ENCODE assay signal across 14 cellular contexts in genomic region chr12:87054225-87054624, GRCh38.
DNase-seq lines count a peak whose midpoint lies in the region; ATAC-seq and TF ChIP-seq lines count a peak whose summit lies in the region.
"Had no signal": no experiment of that assay in that cellular context is flagged by ENCODE, and none has a peak within 500 bp of the region (broad histone marks: within the 10 kb centered on the region; RNA-seq: fewer than 3 reads in every experiment).

No MANE protein-coding gene starts in this region.

- no peak for TF ChIP-seq RAD21 in SK-N-SH (IDR thresholded peaks at IDR 0.05; ENCODE audit: low read length)

- H2AFZ ChIP-seq in GM23248 (no peak overlapping the region), SK-N-SH (ENCODE audit: low read depth) (no peak overlapping the region)

- H3K9ac ChIP-seq in GM23248 (no peak overlapping the region), SK-N-SH (no peak overlapping the region)

- H4K20me1 ChIP-seq in GM23248 (ENCODE audit: insufficient read depth) (no peaks in the 10 kb centered on the region), SK-N-SH (ENCODE audit: insufficient read depth) (no peaks in the 10 kb centered on the region)

- in situ Hi-C loops in GM23248 (cut with MboI): no loop called here

- peak in 1 of 2 experiments; percentile 75; a peak in 1 of 4 replicates for TF ChIP-seq EP300 in SK-N-SH (IDR thresholded peaks at IDR 0.05; ENCODE audit: borderline replicate concordance in 1 of 2, low read depth in 1 of 2, low read length in 1 of 2)
- TF ChIP-seq EP300 in gastroesophageal sphincter (IDR thresholded peaks at IDR 0.05): no peak

- POLR2A ChIA-PET in SK-N-SH (lab: Yijun Ruan, JAX): no interaction called here

- H3K36me3 ChIP-seq in GM23248 (ENCODE audit: low read depth): no peaks in the 10 kb centered on the region
- H3K36me3 ChIP-seq in SK-N-SH (replicated peaks in 1 of 2; ENCODE audit: control insufficient read depth in 1 of 2, insufficient read depth in 2 of 2, low read length in 1 of 2): no peaks in the 10 kb centered on the region
- no peaks in the 10 kb centered on the region for H3K36me3 ChIP-seq in gastroesophageal sphincter
- H3K36me3 ChIP-seq: HAP-1 had no signal

- H3K27ac ChIP-seq in GM23248 (no peak overlapping the region), SK-N-SH (ENCODE audit: low read depth in 2 of 2, low read length in 1 of 2) (no peak overlapping the region; a peak in 1 of 4 replicates), gastroesophageal sphincter (no peak overlapping the region)

- no peak for ATAC-seq in gastroesophageal sphincter

- TF ChIP-seq CTCF in SK-N-SH (IDR thresholded peaks at IDR 0.05) (no peak), choroid plexus epithelial cell (conservative IDR thresholded peaks at IDR 0.05; ENCODE audit: low read depth, low read length) (no peak), gastroesophageal sphincter (IDR thresholded peaks at IDR 0.05) (no peak)

- TF ChIP-seq POLR2A in gastroesophageal sphincter (IDR thresholded peaks at IDR 0.05): no peak

- H3K4me1 ChIP-seq in GM23248 (ENCODE audit: insufficient read depth) (no peaks in the 10 kb centered on the region), SK-N-SH (ENCODE audit: control insufficient read depth in 1 of 2, insufficient read depth in 2 of 2, low read depth in 1 of 2, low read length in 1 of 2) (no peaks in the 10 kb centered on the region; a peak in 1 of 4 replicates), gastroesophageal sphincter (no peaks in the 10 kb centered on the region)
- H3K4me1 ChIP-seq: HAP-1 had no signal

- H3F3A ChIP-seq in GM23248 (ENCODE audit: insufficient read depth): no peaks in the 10 kb centered on the region
- peaks cover 3% of the 10 kb centered on the region for H3F3A ChIP-seq in SK-N-SH (replicated peaks; ENCODE audit: insufficient read depth)

- no peaks in the 10 kb centered on the region for H3K27me3 ChIP-seq in GM23248 (replicated peaks; ENCODE audit: insufficient read depth)
- no peaks in the 10 kb centered on the region for H3K27me3 ChIP-seq in SK-N-SH (ENCODE audit: insufficient read depth)
- H3K27me3 ChIP-seq in gastroesophageal sphincter: no peaks in the 10 kb centered on the region

- H3K9me2 ChIP-seq in GM23248 (ENCODE audit: insufficient read depth) (no peaks in the 10 kb centered on the region; the same call in 1 of the 2 replicates), SK-N-SH (peaks cover 9% of the 10 kb centered on the region; the same call in 1 of the 2 replicates)

- no peak overlapping the region for H3K4me2 ChIP-seq in GM23248 (ENCODE audit: unreplicated experiment)
- H3K4me2 ChIP-seq in SK-N-SH: no peak overlapping the region

- H3K4me3 ChIP-seq in GM23248: no peak overlapping the region
- H3K4me3 ChIP-seq in SK-N-SH (ENCODE audit: low read depth in 2 of 2, low read length in 1 of 2): no peak overlapping the region
- no peak overlapping the region for H3K4me3 ChIP-seq in choroid plexus epithelial cell (ENCODE audit: low read depth, low read length)
- no peak overlapping the region for H3K4me3 ChIP-seq in gastroesophageal sphincter
- H3K4me3 ChIP-seq: HAP-1 had no signal

- H3K79me2 ChIP-seq in GM23248 (ENCODE audit: insufficient read depth): no peaks in the 10 kb centered on the region
- H3K79me2 ChIP-seq in SK-N-SH (ENCODE audit: insufficient read depth): no peaks in the 10 kb centered on the region

- H3K9me3 ChIP-seq in GM23248 (ENCODE audit: low read depth) (no peaks in the 10 kb centered on the region), SK-N-SH (no peaks in the 10 kb centered on the region; the same call in 1 of the 2 replicates), gastroesophageal sphincter (no peaks in the 10 kb centered on the region)
- H3K9me3 ChIP-seq: HAP-1 had no signal

- CTCF ChIA-PET in SK-N-SH (lab: Yijun Ruan, JAX): interaction anchor here (1.0 kb wide), 1 partner anchor 27 kb away, joined by 3 read pairs; no protein-coding TSS in a partner anchor

- DNase-seq in GM23248 (peak; percentile 4), SK-N-SH (no peak), choroid plexus epithelial cell (ENCODE audit: low read depth) (peak; percentile 3), middle frontal gyrus (ENCODE audit: extremely low spot score, low spot score) (peak; percentile 12), NCI-H526 treated with DMSO at 0.1 percent for 48 hours (lab: John Stamatoyannopoulos, UW) (no peak), NOMO-1 treated with dmso at 0.1 percent for 144 hours (lab: John Stamatoyannopoulos, UW; ENCODE audit: unreplicated experiment) (no peak)
- no peak for DNase-seq in central memory CD4-positive, alpha-beta T cell
- DNase-seq: 8988T, DND-41, NCI-H1105, NCI-H2081, NCI-H510A treated with DMSO at 0.1 percent for 48 hours had no signal

TF ChIP-seq in SK-N-SH, 30 proteins besides CTCF, POLR2A, EP300 and RAD21 (continues in another document):
- peak; percentile 65 for TF ChIP-seq TCF12 (IDR thresholded peaks at IDR 0.05)
- no peak for TF ChIP-seq EZH2phosphoT487 (IDR thresholded peaks at IDR 0.05; ENCODE audit: borderline replicate concordance, low read depth)
- TF ChIP-seq IRF3 (IDR thresholded peaks at IDR 0.05; ENCODE audit: low read depth, low read length): no peak
- TF ChIP-seq GABPA (IDR thresholded peaks at IDR 0.05; ENCODE audit: low read depth): no peak
- peak; percentile 73 for TF ChIP-seq PBX3 (IDR thresholded peaks at IDR 0.05)
- no peak for TF ChIP-seq SMC3 (IDR thresholded peaks at IDR 0.05; ENCODE audit: low read depth, low read length)
- no peak for TF ChIP-seq YY1 (IDR thresholded peaks at IDR 0.05; ENCODE audit: low read depth)
- no peak for TF ChIP-seq RFX5 (IDR thresholded peaks at IDR 0.05; ENCODE audit: low read length)
- TF ChIP-seq NFIC (IDR thresholded peaks at IDR 0.05; ENCODE audit: borderline replicate concordance): peak; percentile 84
- TF ChIP-seq REST (IDR thresholded peaks at IDR 0.05; ENCODE audit: low read depth, low read length): no peak
- TF ChIP-seq MEF2A (IDR thresholded peaks at IDR 0.05; ENCODE audit: borderline replicate concordance, low read depth): no peak
- 0 out of 2 replicates have a peak, but pooled peaks have one; percentile 7 for TF ChIP-seq FOSL2 (IDR thresholded peaks at IDR 0.05; ENCODE audit: borderline replicate concordance, low read depth)
- no peak for TF ChIP-seq NRF1 (IDR thresholded peaks at IDR 0.05; ENCODE audit: low read depth, low read length)
- no peak for TF ChIP-seq ZBTB33 (IDR thresholded peaks at IDR 0.05; ENCODE audit: borderline replicate concordance, low read depth)

Comparison
In these comparisons a context has a peak if more than half of its experiments do, and no peak if none do; other contexts are left out.
1. DNase-seq: peak in GM23248 (single experiment), choroid plexus epithelial cell (single experiment) and middle frontal gyrus (single experiment); none in SK-N-SH (single experiment), NCI-H526 treated with DMSO at 0.1 percent for 48 hours (single experiment), NOMO-1 treated with dmso at 0.1 percent for 144 hours (single experiment) and central memory CD4-positive, alpha-beta T cell (single experiment).